ENCODE assay signal across 27 cellular contexts in the genomic region with DNA sequence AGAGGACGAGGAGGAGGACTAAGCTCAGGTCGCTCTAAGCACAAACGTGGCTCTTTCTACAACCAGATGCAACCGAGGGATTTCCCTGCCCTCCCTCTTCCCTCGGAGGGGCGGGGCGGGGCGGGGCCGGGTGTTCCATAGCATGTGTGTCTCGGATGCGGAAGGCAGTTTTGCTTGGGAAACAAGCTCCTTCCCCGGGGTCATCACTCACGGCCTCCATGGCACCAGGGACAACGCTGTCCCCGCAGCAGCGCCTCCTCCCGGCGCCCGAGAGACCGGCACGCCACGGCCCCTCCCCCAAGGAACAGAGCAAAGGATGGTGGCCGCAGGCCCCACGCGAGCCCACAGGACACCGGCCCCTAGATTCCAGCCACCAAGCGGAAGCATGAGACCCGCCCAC.
DNase-seq lines count a peak whose midpoint lies in the region; ATAC-seq, FAIRE-seq and TF ChIP-seq lines count a peak whose summit lies in the region.
"Had no signal": no experiment of that assay in that cellular context is flagged by ENCODE, and none has a peak within 500 bp of the region (broad histone marks: within the 10 kb centered on the region; RNA-seq: fewer than 3 reads in every experiment).

No MANE protein-coding gene starts in this region.

- no peak overlapping the region for H2BK120ac ChIP-seq in H1 (replicated peaks; ENCODE audit: low read depth, low read length)

- no peak overlapping the region for H3K27ac ChIP-seq in HUES6 (ENCODE audit: low read depth, low read length)
- no peak overlapping the region for H3K27ac ChIP-seq in H1 (ENCODE audit: low read depth, low read length)
- H3K27ac ChIP-seq: brain microvascular endothelial cell, C4-2B, epithelial cell of prostate, right lobe of liver, RWPE1 had no signal

- H3K4me1 ChIP-seq in HUES6 (ENCODE audit: control insufficient read depth, insufficient read depth, low read length), result peaks cover 3% of the 10 kb centered on the region; the same call in 1 of the 2 replicates
- H3K4me1 ChIP-seq in H1 (replicated peaks in 1 of 4; ENCODE audit: control insufficient read depth in 3 of 4, insufficient read depth in 4 of 4, low read length in 3 of 4), result peaks cover 0 to 2% (median 0%) of the 10 kb centered on the region in 4 experiments; a peak in 2 of 7 replicates
- H3K4me1 ChIP-seq: right lobe of liver had no signal

- H4K8ac ChIP-seq in H1 (ENCODE audit: extremely low read depth, insufficient read depth, low read length), result 0 out of 2 replicates have a peak overlapping the region, but pooled peaks have one; percentile 21

- H3K4ac ChIP-seq in H1 (replicated peaks; ENCODE audit: insufficient read length, low read depth, low read length), result no peak overlapping the region

- H3K79me1 ChIP-seq in H1 (ENCODE audit: low read depth, low read length), result no peaks in the 10 kb centered on the region

- H3K18ac ChIP-seq in H1 (ENCODE audit: extremely low read depth, low read length), result no peak overlapping the region

- POLR2A ChIA-PET in H1 (lab: Charles Lee; ENCODE audit: partially characterized antibody), result interaction anchor here (1.0 kb wide), 1 partner anchor 12 kb away, joined by 4 read pairs; no protein-coding TSS in a partner anchor

- no peak overlapping the region for H2BK12ac ChIP-seq in H1 (ENCODE audit: low read depth, low read length)

- peaks cover 2% of the 10 kb centered on the region for H3K27me3 Mint-ChIP-seq in nephron progenitor cell (ENCODE audit: low read depth, poor library complexity)
- H3K27me3 Mint-ChIP-seq: activated CD4-positive, alpha-beta memory T cell treated with anti-CD3 and anti-CD28 coated beads for 36 hours had no signal

- TF ChIP-seq RAD21 in H1 (IDR thresholded peaks at IDR 0.05 in 1 of 2, conservative IDR thresholded peaks at IDR 0.05 in 1 of 2; ENCODE audit: low read depth in 2 of 2, low read length in 2 of 2), result peak in 1 of 2 experiments; percentile 26; a peak in 1 of 4 replicates

- H4K20me1 ChIP-seq in H1 (replicated peaks in 1 of 2; ENCODE audit: control insufficient read depth in 1 of 2, insufficient read depth in 2 of 2, low read length in 2 of 2), result no peaks in the 10 kb centered on the region

- no peak overlapping the region for H2BK15ac ChIP-seq in H1 (ENCODE audit: low read length)

- peaks cover 23% of the 10 kb centered on the region for H3K9me3 ChIP-seq in HUES6 (ENCODE audit: control insufficient read depth, insufficient read depth, low read depth, low read length)
- peaks cover 7 to 10% of the 10 kb centered on the region in 2 experiments; a peak in 2 of 4 replicates for H3K9me3 ChIP-seq in H1 (ENCODE audit: insufficient read depth in 2 of 2, low read depth in 1 of 2, low read length in 1 of 2)
- H3K9me3 ChIP-seq: right lobe of liver had no signal

- no peak overlapping the region for H3K27ac Mint-ChIP-seq in nephron progenitor cell
- H3K27ac Mint-ChIP-seq: activated CD4-positive, alpha-beta memory T cell treated with anti-CD3 and anti-CD28 coated beads for 36 hours; stimulated activated memory B cell treated with anti-CD40 and anti-IgM and Interleukin-4, amounts not matched to agents 10 μg/mL and 1 μg/mL and 100 μg/mL, for 72 hours had no signal

- TF ChIP-seq CTCF in H1 (IDR thresholded peaks at IDR 0.05; ENCODE audit: control extremely low read depth in 1 of 3, insufficient read depth in 1 of 3, low read depth in 1 of 3, low read length in 3 of 3) (peak; percentile 37 to 52 (median 51)), nephron progenitor cell (IDR thresholded peaks at IDR 0.05) (peak; percentile 39)

- H3K27me3 ChIP-seq in HUES6 (ENCODE audit: control insufficient read depth, insufficient read depth, low read length), result no peaks in the 10 kb centered on the region
- no peaks in the 10 kb centered on the region for H3K27me3 ChIP-seq in H1 (replicated peaks in 1 of 4; ENCODE audit: control insufficient read depth in 3 of 4, extremely low read depth in 1 of 4, insufficient read depth in 3 of 4, low read length in 3 of 4)
- H3K27me3 ChIP-seq: brain microvascular endothelial cell, right lobe of liver had no signal

- 54% methylated on average over 10 of the region's 28 CpGs; no CpG with 5 or more reads in 1 of the 2 experiments for WGBS in H1 (ENCODE audit: extremely low coverage in 1 of 2, insufficient coverage in 1 of 2, insufficient read length in 1 of 2, insufficient replicate concordance in 2 of 2, low coverage in 1 of 2, low lambda C conversion rate in 2 of 2, missing lambda C conversion rate in 1 of 2), 2 experiments

- no peaks in the 10 kb centered on the region for H3K23me2 ChIP-seq in H1 (ENCODE audit: low read depth, low read length)

- H2AK5ac ChIP-seq in H1 (ENCODE audit: low read depth, low read length), result no peak overlapping the region

- peaks cover 11% of the 10 kb centered on the region for H3K4me1 Mint-ChIP-seq in nephron progenitor cell
- H3K4me1 Mint-ChIP-seq: stimulated activated memory B cell treated with anti-CD40 and anti-IgM and Interleukin-4, amounts not matched to agents 10 μg/mL and 1 μg/mL and 100 μg/mL, for 72 hours had no signal

- no peak overlapping the region for H2BK5ac ChIP-seq in H1 (ENCODE audit: low read depth, low read length)

- CTCF ChIA-PET in H1 (lab: Charles Lee; ENCODE audit: partially characterized antibody), result interaction anchor here (0.6 to 5.0 kb wide), 10 partner anchors 11 to 65 kb away, joined by 3 to 34 read pairs (median 4); no protein-coding TSS in a partner anchor

- H2BK20ac ChIP-seq in H1 (ENCODE audit: low read length), result no peak overlapping the region

- H3K36me3 Mint-ChIP-seq in nephron progenitor cell (ENCODE audit: low read depth), result peaks cover 4% of the 10 kb centered on the region
- H3K36me3 Mint-ChIP-seq: activated CD4-positive, alpha-beta memory T cell treated with anti-CD3 and anti-CD28 coated beads for 36 hours; stimulated activated memory B cell treated with anti-CD40 and anti-IgM and Interleukin-4, amounts not matched to agents 10 μg/mL and 1 μg/mL and 100 μg/mL, for 72 hours had no signal

- peak overlapping the region; percentile 21 to 28; a peak in 3 of 4 replicates for H3K4me2 ChIP-seq in H1 (ENCODE audit: insufficient read depth in 1 of 2, low read depth in 2 of 2, low read length in 2 of 2)

- H3K4me3 ChIP-seq in HUES6 (ENCODE audit: low read depth, low read length), result peak overlapping the region; percentile 39
- no peak overlapping the region for H3K4me3 ChIP-seq in H1 (ENCODE audit: extremely low read depth in 1 of 4, insufficient read depth in 2 of 4, low read depth in 3 of 4, low read length in 4 of 4)
- H3K4me3 ChIP-seq: lung, right lobe of liver had no signal

- ATAC-seq in GM21786 (IDR thresholded peaks at IDR 0.05; ENCODE audit: unreplicated experiment), result no peak
- no peak for ATAC-seq in GM21423 (IDR thresholded peaks at IDR 0.05; ENCODE audit: unreplicated experiment)
- ATAC-seq in GM21526 (IDR thresholded peaks at IDR 0.05; ENCODE audit: low FRiP score, unreplicated experiment), result no peak
- ATAC-seq: stimulated activated memory B cell treated with anti-CD40 and anti-IgM and Interleukin-4, amounts not matched to agents 10 μg/mL and 1 μg/mL and 100 μg/mL, for 72 hours had no signal

- peaks cover 16% of the 10 kb centered on the region for H3K9me3 Mint-ChIP-seq in nephron progenitor cell

- DNase-seq in ELF-1 (ENCODE audit: low read depth, low spot score) (peak; percentile 89), H1 (ENCODE audit: low read depth in 1 of 2, low spot score in 2 of 2) (peak in 1 of 2 experiments; percentile 76), nephron progenitor cell (peak; percentile 48), GM03348 (ENCODE audit: low spot score) (no peak)
- DNase-seq: activated CD4-positive, alpha-beta memory T cell treated with anti-CD3 and anti-CD28 coated beads for 36 hours; activated CD8-positive, alpha-beta memory T cell treated with anti-CD3 and anti-CD28 coated beads, Interleukin-2, amount 50 U/mL, for 48 hours; activated naive CD4-positive, alpha-beta T cell treated with anti-CD3 and anti-CD28 coated beads, Interleukin-2, amount 50 U/mL, for 16 hours; amniotic stem cell; brain microvascular endothelial cell; effector CD4-positive, alpha-beta T cell; EL; Kasumi-1; kidney glomerular epithelial cell; NCI-H187; NCI-H524; right lobe of liver; stimulated activated CD4-positive, alpha-beta T cell treated with anti-CD3 and anti-CD28 coated beads, Interleukin-4, amount 100 ng/mL, for 4 hours; T-helper 1 cell had no signal

- no peak overlapping the region for H3K14ac ChIP-seq in H1 (ENCODE audit: insufficient read length)

- H3K56ac ChIP-seq in H1 (replicated peaks; ENCODE audit: insufficient read length, low read depth, low read length), result no peak overlapping the region

- H4K5ac ChIP-seq in H1 (ENCODE audit: insufficient read length, low read depth, low read length), result peak overlapping the region; percentile 48

- no peak for FAIRE-seq in H1 (lab: Jason Lieb, UNC)

- H4K91ac ChIP-seq in H1 (replicated peaks; ENCODE audit: insufficient read length, low read length), result no peak overlapping the region

- H2AFZ ChIP-seq in H1 (ENCODE audit: low read length), result 0 out of 2 replicates have a peak overlapping the region, but pooled peaks have one; percentile 33

- H3K4me3 Mint-ChIP-seq in nephron progenitor cell, result peak overlapping the region; percentile 57
- H3K4me3 Mint-ChIP-seq: activated CD4-positive, alpha-beta memory T cell treated with anti-CD3 and anti-CD28 coated beads for 36 hours; stimulated activated memory B cell treated with anti-CD40 and anti-IgM and Interleukin-4, amounts not matched to agents 10 μg/mL and 1 μg/mL and 100 μg/mL, for 72 hours had no signal

- no peak for TF ChIP-seq EP300 in H1 (IDR thresholded peaks at IDR 0.05; ENCODE audit: borderline replicate concordance in 1 of 2, low read depth in 2 of 2, low read length in 2 of 2)

- no peak overlapping the region for H3K23ac ChIP-seq in H1 (ENCODE audit: insufficient read length)

- H3K36me3 ChIP-seq in HUES6 (ENCODE audit: control insufficient read depth, insufficient read depth, low read length), result no peaks in the 10 kb centered on the region
- no peaks in the 10 kb centered on the region for H3K36me3 ChIP-seq in H1 (ENCODE audit: control insufficient read depth in 2 of 4, insufficient read depth in 4 of 4, low read length in 3 of 4)
- H3K36me3 ChIP-seq: brain microvascular endothelial cell, right lobe of liver had no signal

- TF ChIP-seq POLR2A in H1 (IDR thresholded peaks at IDR 0.05; ENCODE audit: control extremely low read depth in 1 of 2, low read depth in 2 of 2, low read length in 2 of 2), result no peak

- H3K79me2 ChIP-seq in H1 (ENCODE audit: control insufficient read depth in 1 of 2, insufficient read depth in 2 of 2, low read length in 2 of 2), result no peaks in the 10 kb centered on the region

- no peak overlapping the region for H3K9ac ChIP-seq in HUES6 (ENCODE audit: low read length)
- no peak overlapping the region for H3K9ac ChIP-seq in H1 (replicated peaks in 1 of 4; ENCODE audit: extremely low read depth in 1 of 4, low read depth in 3 of 4, low read length in 3 of 4)

TF ChIP-seq in H1, 55 proteins besides CTCF, POLR2A, EP300 and RAD21 (continues in another document):
- TF ChIP-seq SRF (IDR thresholded peaks at IDR 0.05; ENCODE audit: low read depth, low read length), result no peak
- TF ChIP-seq CBX8 (IDR thresholded peaks at IDR 0.05; ENCODE audit: borderline replicate concordance, low read depth, low read length), result no peak
- no peak for TF ChIP-seq GTF2F1 (IDR thresholded peaks at IDR 0.05; ENCODE audit: borderline replicate concordance, low read depth, low read length)
- no peak for TF ChIP-seq CBX5 (IDR thresholded peaks at IDR 0.05; ENCODE audit: low read depth, low read length)
